Comparison of ENCODE assay signal across 29 cellular contexts in the genomic region with DNA sequence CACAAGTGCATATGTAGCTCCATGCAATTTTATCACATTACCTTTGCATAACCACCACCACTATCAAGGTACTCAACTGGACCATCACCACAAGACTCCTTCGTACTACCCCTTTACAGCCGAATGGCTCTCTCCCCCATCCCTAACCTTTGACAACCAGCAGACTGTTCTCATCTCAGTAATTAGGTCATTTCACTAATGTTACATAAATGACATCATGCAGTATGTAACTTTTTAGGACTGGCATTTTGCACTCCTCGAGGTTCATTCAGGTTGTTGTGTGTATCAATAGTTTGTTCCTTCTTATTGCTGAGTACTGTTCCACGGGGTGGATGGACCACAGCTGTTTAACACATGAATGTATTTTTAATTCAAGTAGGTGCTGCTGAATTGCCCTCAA.
"Had no signal": no experiment of that assay in that cellular context is flagged by ENCODE, and none has a peak within 500 bp of the region (broad histone marks: within the 10 kb centered on the region; RNA-seq: fewer than 3 reads in every experiment).

No MANE protein-coding gene starts in this region.

- H3K27me3 ChIP-seq: MG63 had no signal

- DNase-seq: Kasumi-1, MG63, MM.1S, NCI-H1048, NCI-H1092, NCI-H1092 treated with DMSO at 0.1 percent for 48 hours, NCI-H1417, NCI-H1417 treated with DMSO at 0.1 percent for 48 hours, NCI-H1436, NCI-H1436 treated with DMSO at 0.1 percent for 48 hours, NCI-H146, NCI-H1694, NCI-H187, NCI-H187 treated with DMSO at 0.1 percent for 48 hours, NCI-H1930, NCI-H2029 treated with DMSO at 0.1 percent for 48 hours, NCI-H2081, NCI-H2081 treated with DMSO at 0.1 percent for 48 hours, NCI-H2107, NCI-H2171, NCI-H2171 treated with DMSO at 0.1 percent for 48 hours, NCI-H2227 treated with DMSO at 0.1 percent for 48 hours, NCI-H226, NCI-H345, NCI-H446, NCI-H446 treated with DMSO at 0.1 percent for 48 hours, NCI-H510A, NCI-H510A treated with DMSO at 0.1 percent for 48 hours, NCI-H524 treated with DMSO at 0.1 percent for 48 hours had no signal

- H3K36me3 ChIP-seq: MG63 had no signal

- H3K9me3 ChIP-seq: MG63 had no signal

- H3K4me3 ChIP-seq: MG63 had no signal
